8 cellular contexts compared by ENCODE assay signal in genomic region chr14:54348001-54348611, GRCh38. TPM values are rescaled to one million over a fixed set of nuclear protein-coding genes. Genes with fewer than 3 reads are reported as not detected.
DNase-seq lines count a peak whose midpoint lies in the region; TF ChIP-seq lines count a peak whose summit lies in the region.

No MANE protein-coding gene starts in this region.

- in situ Hi-C loops in ACHN (cut with HindIII; ENCODE audit: low pct_ligation_motif_present, low pct_unique_long_range_greater_than_20kb, low sequenced_read_pairs): no loop called here

- no peak overlapping the region for H2AFZ ChIP-seq in neuronal stem cell (ENCODE audit: low read length)

- 49% methylated on average over 5 of the region's 5 CpGs for WGBS in esophagus muscularis mucosa
- no CpG with 5 or more reads among the region's 5 CpGs for WGBS in neuronal stem cell (ENCODE audit: extremely low coverage in 2 of 2, insufficient read length in 2 of 2, insufficient replicate concordance in 1 of 2), 2 donors

- H3K4ac ChIP-seq in neuronal stem cell (ENCODE audit: low read length): no peak overlapping the region

- no peak overlapping the region for H4K91ac ChIP-seq in neuronal stem cell (ENCODE audit: low read depth, low read length, poor library complexity)

- H2BK15ac ChIP-seq in neuronal stem cell (ENCODE audit: low read length): no peak overlapping the region

- peak; percentile 43 for DNase-seq in ACHN
- peak; percentile 86 for DNase-seq in LoVo (ENCODE audit: low spot score)
- DNase-seq in RWPE1 (ENCODE audit: low spot score): peak; percentile 34
- no peak for DNase-seq in esophagus muscularis mucosa (ENCODE audit: extremely low spot score)
- peak; percentile 69 for DNase-seq in neuronal stem cell (ENCODE audit: low spot score)
- DNase-seq in ecto neural progenitor cell (ENCODE audit: low spot score): no peak
- no peak for DNase-seq in activated CD4-positive, alpha-beta T cell treated with anti-CD3 and anti-CD28 coated beads for 48 hours

- H3K18ac ChIP-seq in neuronal stem cell (ENCODE audit: low read length): no peak overlapping the region

- H3K4me3 ChIP-seq in esophagus muscularis mucosa (no peak overlapping the region), neuronal stem cell (ENCODE audit: low read length in 2 of 2) (no peak overlapping the region)

- H2AK5ac ChIP-seq in neuronal stem cell (ENCODE audit: low read depth, low read length): no peak overlapping the region

- no peak overlapping the region for H2BK5ac ChIP-seq in neuronal stem cell (ENCODE audit: low read length)

- H3K14ac ChIP-seq in neuronal stem cell (ENCODE audit: low read length): no peak overlapping the region

- CTCF ChIA-PET in RWPE1 (lab: Yijun Ruan, JAX): interaction anchor here (0.5 to 1.6 kb wide), 19 partner anchors 8 to 953 kb away, joined by 3 to 7 read pairs (median 3); no protein-coding TSS in a partner anchor

- H3K79me1 ChIP-seq in neuronal stem cell (ENCODE audit: low read depth, low read length): no peaks in the 10 kb centered on the region

- H3K36me3 ChIP-seq in esophagus muscularis mucosa (no peaks in the 10 kb centered on the region), neuronal stem cell (replicated peaks in 1 of 2; ENCODE audit: control insufficient read depth in 2 of 2, insufficient read depth in 2 of 2, low read length in 2 of 2) (no peaks in the 10 kb centered on the region)

- TF ChIP-seq CTCF in GM12872 (IDR thresholded peaks at IDR 0.05; ENCODE audit: insufficient read depth, low read depth, low read length): peak; percentile 62
- peak; percentile 72 for TF ChIP-seq CTCF in RWPE1 (conservative IDR thresholded peaks at IDR 0.05; ENCODE audit: low read depth)
- peak; percentile 50 to 59 (median 51) for TF ChIP-seq CTCF in esophagus muscularis mucosa (IDR thresholded peaks at IDR 0.05)

- intact Hi-C loops in esophagus muscularis mucosa (cut with DNase I): loop anchor here (2.0 kb wide), 1 partner anchor 809 kb away; no protein-coding TSS in a partner anchor

- H3K27me3 ChIP-seq in esophagus muscularis mucosa: no peaks in the 10 kb centered on the region
- H3K27me3 ChIP-seq in neuronal stem cell (ENCODE audit: control insufficient read depth in 3 of 3, insufficient read depth in 3 of 3, low read depth in 1 of 3, low read length in 3 of 3): no peaks in the 10 kb centered on the region

- H3K4me1 ChIP-seq in esophagus muscularis mucosa (peaks cover 8 to 27% (median 21%) of the 10 kb centered on the region in 4 donors), neuronal stem cell (ENCODE audit: control insufficient read depth in 2 of 2, insufficient read depth in 1 of 2, low read depth in 1 of 2, low read length in 2 of 2) (peaks cover 11 to 17% of the 10 kb centered on the region in 2 donors)

- no peak overlapping the region for H3K23ac ChIP-seq in neuronal stem cell (ENCODE audit: low read depth, low read length, poor library complexity)

- H3K9me3 ChIP-seq in esophagus muscularis mucosa: no peaks in the 10 kb centered on the region
- H3K9me3 ChIP-seq in neuronal stem cell (replicated peaks in 1 of 2; ENCODE audit: control insufficient read depth in 2 of 2, insufficient read depth in 1 of 2, low read depth in 1 of 2, low read length in 2 of 2): peaks cover 0 to under 1% of the 10 kb centered on the region in 2 donors

- no peak for TF ChIP-seq POLR2A in esophagus muscularis mucosa (IDR thresholded peaks at IDR 0.05; ENCODE audit: low read depth)

- TF ChIP-seq EP300 in esophagus muscularis mucosa (IDR thresholded peaks at IDR 0.05): no peak

- no peak overlapping the region for H2BK12ac ChIP-seq in neuronal stem cell (ENCODE audit: low read length)

- no peak overlapping the region for H3K9ac ChIP-seq in neuronal stem cell (ENCODE audit: low read depth, low read length, poor library complexity)

- no peak overlapping the region for H2BK120ac ChIP-seq in neuronal stem cell (ENCODE audit: low read depth, low read length)

- no peak overlapping the region for H4K8ac ChIP-seq in neuronal stem cell (ENCODE audit: low read depth, low read length)

- POLR2A ChIA-PET in RWPE1 (lab: Yijun Ruan, JAX; ENCODE audit: low non-redundant PET): no interaction called here

- H3K27ac ChIP-seq in RWPE1 (no peak overlapping the region), esophagus muscularis mucosa (replicated peaks in 1 of 4) (no peak overlapping the region), neuronal stem cell (replicated peaks; ENCODE audit: low read length) (no peak overlapping the region)

- no peak overlapping the region for H3K4me2 ChIP-seq in neuronal stem cell (ENCODE audit: insufficient read depth, low read length, poor library complexity, severe bottlenecking)

RNA-seq across cellular contexts. Expression of gene CDKN3, which starts 48.7 kb away (rescaled TPM):
- 1 to 10 TPM in 2 of 4 donors, under 1 TPM in 2; 0.65 to 4.8 (median 1.0) TPM for total RNA-seq in esophagus muscularis mucosa
- 95.8 TPM for polyA plus RNA-seq in neuronal stem cell (2013, experiment 1 of 2)
- 96.2 TPM for polyA plus RNA-seq in neuronal stem cell (2013, experiment 2 of 2)

Comparison
In these comparisons a context has a peak if more than half of its experiments do, and no peak if none do; other contexts are left out.
1. DNase-seq: peak in ACHN (single experiment), LoVo (single experiment), RWPE1 (single experiment) and neuronal stem cell (single experiment); none in esophagus muscularis mucosa (single experiment), ecto neural progenitor cell (single experiment) and activated CD4-positive, alpha-beta T cell treated with anti-CD3 and anti-CD28 coated beads for 48 hours (single experiment).
2. Peak in every context shown above with its lines, with median percentiles within 50 percentile points of each other: CTCF ChIP-seq.